32 cellular contexts compared by ENCODE assay signal in the genomic region with DNA sequence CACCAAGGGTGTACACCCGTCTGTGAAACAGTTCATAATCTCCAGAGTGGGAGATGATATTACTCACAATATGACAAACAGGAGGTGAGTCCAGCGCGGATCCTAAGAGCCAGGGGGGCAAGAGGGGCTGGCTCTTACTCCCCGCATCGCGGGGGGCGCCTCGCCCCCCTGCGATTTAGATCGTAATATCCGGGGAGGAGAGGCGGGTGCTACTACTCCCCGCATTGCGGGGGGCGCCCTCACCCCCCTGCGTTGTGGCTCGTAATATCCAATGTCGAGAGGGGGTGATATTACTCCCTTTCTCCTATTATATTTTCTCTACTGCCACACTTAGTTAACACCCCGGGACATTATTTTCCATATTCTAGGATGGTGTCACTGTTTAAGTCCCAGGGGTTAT.
"Had no signal": no experiment of that assay in that cellular context is flagged by ENCODE, and none has a peak within 500 bp of the region (broad histone marks: within the 10 kb centered on the region; RNA-seq: fewer than 3 reads in every experiment).

No MANE protein-coding gene starts in this region.

- H3K9me3 ChIP-seq: adrenal gland, ascending aorta, body of pancreas, breast epithelium had no signal

- H3K27me3 ChIP-seq: adrenal gland, ascending aorta, body of pancreas, brain microvascular endothelial cell, breast epithelium had no signal

- H3K4me1 ChIP-seq: adrenal gland, ascending aorta, body of pancreas, breast epithelium had no signal

- DNase-seq: activated effector memory CD4-positive, alpha-beta T cell treated with anti-CD3 and anti-CD28 coated beads, Interleukin-2, amount 50 U/mL, for 16 hours; activated effector memory CD4-positive, alpha-beta T cell treated with Interleukin-2 at 50 U/mL for 16 hours; activated gamma-delta T cell; activated gamma-delta T cell treated with Interleukin-2 at 50 U/mL for 16 hours; activated naive CD4-positive, alpha-beta T cell; activated naive CD4-positive, alpha-beta T cell treated with anti-CD3 and anti-CD28 coated beads for 36 hours; activated naive CD4-positive, alpha-beta T cell treated with anti-CD3 and anti-CD28 coated beads, Interleukin-2, amount 10 ng/mL, durations not matched to agents 7 days and 5 days; activated naive CD4-positive, alpha-beta T cell treated with anti-CD3 and anti-CD28 coated beads, Interleukin-2, amount 50 U/mL, for 16 hours; activated naive CD4-positive, alpha-beta T cell treated with Interleukin-2 at 50 U/mL for 16 hours; activated naive CD8-positive, alpha-beta T cell treated with anti-CD3 and anti-CD28 coated beads for 36 hours; activated naive CD8-positive, alpha-beta T cell treated with anti-CD3 and anti-CD28 coated beads, Interleukin-2, amount 10 ng/mL, durations not matched to agents 7 days and 5 days; activated naive CD8-positive, alpha-beta T cell treated with anti-CD3 and anti-CD28 coated beads, Interleukin-2, amount 50 U/mL, for 24 hours; activated T-cell treated with anti-CD3 and anti-CD28 coated beads, Interleukin-2, amount 50 U/mL, for 1 hour; activated T-cell treated with anti-CD3 and anti-CD28 coated beads, Interleukin-2, amount 50 U/mL, for 24 hours; activated T-cell treated with anti-CD3 and anti-CD28 coated beads, Interleukin-2, amount 50 U/mL, for 4 hours; activated T-cell treated with anti-CD3 and anti-CD28 coated beads, Interleukin-2, amount 50 U/mL, for 48 hours; activated T-cell treated with anti-CD3 and anti-CD28 coated beads, Interleukin-2, amount 50 U/mL, for 72 hours; adrenal gland; amniotic stem cell; amygdala; anterior cingulate cortex; aorta; body of pancreas; brain microvascular endothelial cell; caudate nucleus; central memory CD4-positive, alpha-beta T cell; cerebellar nuclear complex had no signal

- ATAC-seq: activated naive CD4-positive, alpha-beta T cell treated with anti-CD3 and anti-CD28 coated beads, Interleukin-2, amount 50 U/mL, for 72 hours; activated naive CD8-positive, alpha-beta T cell treated with anti-CD3 and anti-CD28 coated beads, Interleukin-2, amount 50 U/mL, for 24 hours; activated T-cell treated with anti-CD3 and anti-CD28 coated beads, Interleukin-2, amount 50 U/mL, for 4 hours; activated T-cell treated with anti-CD3 and anti-CD28 coated beads, Interleukin-2, amount 50 U/mL, for 72 hours; activated T-helper 17 cell treated with anti-CD3 and anti-CD28 coated beads, Interleukin-2, amount 50 U/mL, for 72 hours; body of pancreas had no signal

- H3K27ac ChIP-seq: adrenal gland, ascending aorta, body of pancreas, brain microvascular endothelial cell, breast epithelium, cardiac muscle cell had no signal

- H3K4me3 ChIP-seq: adrenal gland, ascending aorta, body of pancreas, breast epithelium, cardiac muscle cell had no signal

- H3K36me3 ChIP-seq: adrenal gland, ascending aorta, brain microvascular endothelial cell, breast epithelium, cardiac muscle cell had no signal
